ENCODE assay signal across 1 cellular context in the genomic region with DNA sequence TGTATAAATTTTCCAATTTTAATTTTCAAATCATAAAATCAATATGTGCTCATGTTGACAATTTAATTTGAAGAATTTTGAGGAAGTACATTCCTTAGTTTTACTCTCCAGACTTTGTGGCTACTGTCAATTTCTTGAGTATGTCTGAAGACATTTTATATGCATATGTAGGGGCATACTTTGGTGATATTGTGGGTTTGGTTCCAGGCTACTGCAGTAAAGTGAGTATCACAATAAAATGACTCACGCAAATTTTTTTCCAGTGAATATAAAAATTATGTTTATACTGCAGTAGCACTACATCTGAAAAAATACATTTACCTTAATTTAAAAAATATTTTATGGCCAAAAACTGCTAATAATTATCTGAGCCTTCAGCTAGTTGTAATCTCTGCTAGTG.
TF ChIP-seq lines count a peak whose summit lies in the region.

No MANE protein-coding gene starts in this region.

TF ChIP-seq in endothelial cell of umbilical vein, 7 proteins besides CTCF, POLR2A, EP300 and RAD21 (continued from another document):
- TF ChIP-seq MYC (IDR thresholded peaks at IDR 0.05; ENCODE audit: low read depth, low read length) (no peak), FOS (IDR thresholded peaks at IDR 0.05; ENCODE audit: borderline replicate concordance, insufficient read depth, low read length) (no peak), POLR2AphosphoS5 (IDR thresholded peaks at IDR 0.05; ENCODE audit: insufficient read depth, low read depth, low read length) (no peak)
